1 cellular context compared by ENCODE assay signal in genomic region chr6:31680841-31681671, GRCh38.
TF ChIP-seq lines count a peak whose summit lies in the region.

Gene LY6G5C (minus strand): TSS chr6:31681067. CDS start chr6:31680373, 694 bp downstream.

TF ChIP-seq in K562, 482 proteins besides CTCF, POLR2A, EP300 and RAD21 (continued from another document and continues in another):
- TF ChIP-seq ZMIZ1 (IDR thresholded peaks at IDR 0.05; ENCODE audit: low read depth in 2 of 2, low read length in 2 of 2) (peak; percentile 55 to 61; a peak in 2 of 4 replicates), MTA1 (IDR thresholded peaks at IDR 0.05; ENCODE audit: borderline replicate concordance) (no peak), ZNF239 (CRISPR knock-in tag; IDR thresholded peaks at IDR 0.05) (peak; percentile 38; the same call in 1 of the 2 replicates), CHD4 (IDR thresholded peaks at IDR 0.05; ENCODE audit: insufficient read depth, insufficient replicate concordance, low read depth, low read length, poor library complexity, severe bottlenecking) (no peak), NFATC3 (IDR thresholded peaks at IDR 0.05) (no peak), KAT8 (IDR thresholded peaks at IDR 0.05; ENCODE audit: low read depth) (no peak), SIX5 (IDR thresholded peaks at IDR 0.05; ENCODE audit: borderline replicate concordance in 1 of 2, insufficient read depth in 1 of 2, low read depth in 1 of 2, low read length in 2 of 2) (no peak), CC2D1A (IDR thresholded peaks at IDR 0.05) (peak; percentile 95), FUS (optimal IDR thresholded peaks at IDR 0.05; ENCODE audit: low read depth, low read length) (no peak), ZBTB9 (CRISPR knock-in tag; IDR thresholded peaks at IDR 0.05) (no peak), NR1H2 (CRISPR knock-in tag; IDR thresholded peaks at IDR 0.05) (peak; percentile 16; the same call in 1 of the 2 replicates), NKRF (IDR thresholded peaks at IDR 0.05; ENCODE audit: borderline replicate concordance) (no peak), AFF1 (IDR thresholded peaks at IDR 0.05; ENCODE audit: low read depth in 1 of 2, partially characterized antibody in 2 of 2) (peak in 1 of 2 experiments; percentile 49), NR2C2 (CRISPR knock-in tag; IDR thresholded peaks at IDR 0.05) (no peak), NR2C2 (tag; IDR thresholded peaks at IDR 0.05) (no peak), ZBTB7A (IDR thresholded peaks at IDR 0.05; ENCODE audit: borderline replicate concordance, control insufficient read depth, low read depth, low read length) (peak; percentile 45; the same call in 1 of the 2 replicates), HINFP (tag; conservative IDR thresholded peaks at IDR 0.05; ENCODE audit: low read depth) (no peak), MCM3 (IDR thresholded peaks at IDR 0.05) (no peak), RFX7 (CRISPR knock-in tag; IDR thresholded peaks at IDR 0.05) (no peak), NFYB (IDR thresholded peaks at IDR 0.05; ENCODE audit: extremely low read depth, insufficient read length) (no peak), PHF21A (IDR thresholded peaks at IDR 0.05; ENCODE audit: borderline replicate concordance, low read depth) (peak; percentile 71; the same call in 1 of the 2 replicates), ZBTB8A (IDR thresholded peaks at IDR 0.05; ENCODE audit: partially characterized antibody) (no peak), NUFIP1 (IDR thresholded peaks at IDR 0.05; ENCODE audit: partially characterized antibody) (no peak), ZNF766 (CRISPR knock-in tag; conservative IDR thresholded peaks at IDR 0.05) (no peak), JUN (IDR thresholded peaks at IDR 0.05; ENCODE audit: borderline replicate concordance, low read depth, low read length) (peak; percentile 58; the same call in 1 of the 2 replicates), JUN (CRISPR knock-in tag; IDR thresholded peaks at IDR 0.05; ENCODE audit: borderline replicate concordance) (no peak), FOSL1 (tag; conservative IDR thresholded peaks at IDR 0.05) (no peak), SP1 (CRISPR knock-in tag; IDR thresholded peaks at IDR 0.05) (peak; percentile 64; the same call in 1 of the 2 replicates), DDX20 (tag; IDR thresholded peaks at IDR 0.05; ENCODE audit: low read depth) (no peak), ZNF274 (IDR thresholded peaks at IDR 0.05; ENCODE audit: borderline replicate concordance, low read depth, low read length) (no peak), ETV1 (tag; conservative IDR thresholded peaks at IDR 0.05; ENCODE audit: low read depth) (peak; percentile 41; the same call in 1 of the 2 replicates), ZBTB2 (IDR thresholded peaks at IDR 0.05) (0 out of 2 replicates have a peak, but pooled peaks have one; percentile 30), CBFB (CRISPR knock-in tag; IDR thresholded peaks at IDR 0.05) (no peak), KLF10 (CRISPR knock-in tag; IDR thresholded peaks at IDR 0.05) (no peak), TEAD1 (CRISPR knock-in tag; IDR thresholded peaks at IDR 0.05) (0 out of 4 replicates have a peak, but pooled peaks of 1 of the 2 experiments have one; percentile 9), DMBX1 (CRISPR knock-in tag; IDR thresholded peaks at IDR 0.05; ENCODE audit: borderline replicate concordance) (0 out of 2 replicates have a peak, but pooled peaks have one; percentile 59), GATAD2B (IDR thresholded peaks at IDR 0.05; ENCODE audit: borderline replicate concordance) (no peak), NONO (IDR thresholded peaks at IDR 0.05; ENCODE audit: low read depth in 2 of 2, low read length in 1 of 2) (0 out of 4 replicates have a peak, but pooled peaks of 1 of the 2 experiments have one; percentile 11), ZSCAN32 (CRISPR knock-in tag; IDR thresholded peaks at IDR 0.05) (no peak), ATF1 (CRISPR knock-in tag; IDR thresholded peaks at IDR 0.05) (no peak), ATF1 (tag; IDR thresholded peaks at IDR 0.05) (0 out of 2 replicates have a peak, but pooled peaks have one; percentile 27), IFI16 (CRISPR knock-in tag; IDR thresholded peaks at IDR 0.05) (no peak), GTF2F1 (IDR thresholded peaks at IDR 0.05; ENCODE audit: low read depth, low read length) (no peak), GABPA (tag; conservative IDR thresholded peaks at IDR 0.05; ENCODE audit: low read depth) (no peak), MTF1 (CRISPR knock-in tag; IDR thresholded peaks at IDR 0.05; ENCODE audit: borderline replicate concordance) (no peak), RNF219 (CRISPR knock-in tag; IDR thresholded peaks at IDR 0.05) (no peak)
